17 cellular contexts compared by ENCODE assay signal in genomic region chr21:44035244-44035643, GRCh38. TPM values are rescaled to one million over a fixed set of nuclear protein-coding genes. Genes with fewer than 3 reads are reported as not detected.
A peak's percentile ranks its signal among the peaks of the same experiment; 100 is the strongest.
DNase-seq lines count a peak whose midpoint lies in the region; ATAC-seq and TF ChIP-seq lines count a peak whose summit lies in the region.
"Had no signal": no experiment of that assay in that cellular context is flagged by ENCODE, and none has a peak within 500 bp of the region (broad histone marks: within the 10 kb centered on the region; RNA-seq: fewer than 3 reads in every experiment).

No MANE protein-coding gene starts in this region.

- peaks cover 11% of the 10 kb centered on the region for H3K4me1 Mint-ChIP-seq in activated CD8-positive, alpha-beta T cell treated with anti-CD3 and anti-CD28 coated beads for 36 hours (ENCODE audit: low read depth)
- H3K4me1 Mint-ChIP-seq in activated CD8-positive, alpha-beta T cell treated with anti-CD3 and anti-CD28 coated beads, Interleukin-2, amount 10 ng/mL, durations not matched to agents 7 days and 5 days (ENCODE audit: low read depth): peaks cover 4% of the 10 kb centered on the region
- peaks cover 23% of the 10 kb centered on the region for H3K4me1 Mint-ChIP-seq in stimulated activated effector memory CD8-positive, alpha-beta T cell treated with anti-CD3 and anti-CD28 coated beads, Interleukin-12 subunit alpha, Interleukin-12 subunit beta, amount 100 ng/mL, for 72 hours
- H3K4me1 Mint-ChIP-seq: GM23338 had no signal

- peak overlapping the region; percentile 28 for H3K27ac Mint-ChIP-seq in activated CD8-positive, alpha-beta T cell treated with anti-CD3 and anti-CD28 coated beads for 36 hours
- no peak overlapping the region for H3K27ac Mint-ChIP-seq in activated CD8-positive, alpha-beta T cell treated with anti-CD3 and anti-CD28 coated beads, Interleukin-2, amount 10 ng/mL, durations not matched to agents 7 days and 5 days
- H3K27ac Mint-ChIP-seq in stimulated activated effector memory CD8-positive, alpha-beta T cell treated with anti-CD3 and anti-CD28 coated beads, Interleukin-12 subunit alpha, Interleukin-12 subunit beta, amount 100 ng/mL, for 72 hours: peak overlapping the region; percentile 62
- H3K27ac Mint-ChIP-seq: GM23338, HFFc6 had no signal

- no peaks in the 10 kb centered on the region for H3K9me3 ChIP-seq in HEK293 (ENCODE audit: control insufficient read depth, insufficient read depth, low read depth, low read length)
- H3K9me3 ChIP-seq: BLaER1 had no signal

- ATAC-seq in activated CD8-positive, alpha-beta T cell treated with anti-CD3 and anti-CD28 coated beads for 36 hours: no peak
- ATAC-seq in activated CD8-positive, alpha-beta T cell treated with anti-CD3 and anti-CD28 coated beads, Interleukin-2, amount 10 ng/mL, durations not matched to agents 7 days and 5 days: no peak
- ATAC-seq in stimulated activated effector memory CD8-positive, alpha-beta T cell treated with anti-CD3 and anti-CD28 coated beads, Interleukin-12 subunit alpha, Interleukin-12 subunit beta, amount 100 ng/mL, for 72 hours: no peak
- no peak for ATAC-seq in SK-N-SH treated with all-trans-retinoic acid at 6 μM for 48 hours
- ATAC-seq: GM23338 had no signal

- no peak for TF ChIP-seq POLR2A in erythroblast (IDR thresholded peaks at IDR 0.05; ENCODE audit: low read length)

- CTCF ChIA-PET in activated CD8-positive, alpha-beta T cell treated with anti-CD3 and anti-CD28 coated beads for 36 hours (lab: Charles Lee): no interaction called here
- CTCF ChIA-PET in activated CD8-positive, alpha-beta T cell treated with anti-CD3 and anti-CD28 coated beads, Interleukin-2, amount 10 ng/mL, durations not matched to agents 7 days and 5 days (lab: Charles Lee): no interaction called here
- CTCF ChIA-PET in HEK293 (lab: Yijun Ruan, JAX): no interaction called here

- no peak overlapping the region for H3K4me3 Mint-ChIP-seq in activated CD8-positive, alpha-beta T cell treated with anti-CD3 and anti-CD28 coated beads for 36 hours
- H3K4me3 Mint-ChIP-seq in activated CD8-positive, alpha-beta T cell treated with anti-CD3 and anti-CD28 coated beads, Interleukin-2, amount 10 ng/mL, durations not matched to agents 7 days and 5 days: no peak overlapping the region
- H3K4me3 Mint-ChIP-seq in stimulated activated effector memory CD8-positive, alpha-beta T cell treated with anti-CD3 and anti-CD28 coated beads, Interleukin-12 subunit alpha, Interleukin-12 subunit beta, amount 100 ng/mL, for 72 hours: no peak overlapping the region
- H3K4me3 Mint-ChIP-seq: CD14-positive monocyte, GM23338, HFFc6 had no signal

- no peak for DNase-seq in activated CD8-positive, alpha-beta T cell treated with anti-CD3 and anti-CD28 coated beads for 36 hours
- no peak for DNase-seq in activated CD8-positive, alpha-beta T cell treated with anti-CD3 and anti-CD28 coated beads, Interleukin-2, amount 10 ng/mL, durations not matched to agents 7 days and 5 days
- peak; percentile 19 for DNase-seq in islet precursor cell
- DNase-seq in stimulated activated effector memory CD8-positive, alpha-beta T cell treated with anti-CD3 and anti-CD28 coated beads, Interleukin-12 subunit alpha, Interleukin-12 subunit beta, amount 100 ng/mL, for 72 hours (ENCODE audit: low spot score in 2 of 2): no peak
- DNase-seq in erythroblast (lab: John Stamatoyannopoulos, UW): no peak
- DNase-seq: 8988T; CD4-positive, alpha-beta memory T cell; DMS153; DMS79; GDM1; HCEC 1CT; HFFc6 had no signal

- no peak overlapping the region for H3K4me3 ChIP-seq in HEK293 (ENCODE audit: low read depth, low read length)
- H3K4me3 ChIP-seq: BLaER1, GM23338 had no signal

- no peaks in the 10 kb centered on the region for H3K9me3 Mint-ChIP-seq in activated CD8-positive, alpha-beta T cell treated with anti-CD3 and anti-CD28 coated beads for 36 hours
- H3K9me3 Mint-ChIP-seq in activated CD8-positive, alpha-beta T cell treated with anti-CD3 and anti-CD28 coated beads, Interleukin-2, amount 10 ng/mL, durations not matched to agents 7 days and 5 days (ENCODE audit: insufficient read depth): no peaks in the 10 kb centered on the region
- H3K9me3 Mint-ChIP-seq in stimulated activated effector memory CD8-positive, alpha-beta T cell treated with anti-CD3 and anti-CD28 coated beads, Interleukin-12 subunit alpha, Interleukin-12 subunit beta, amount 100 ng/mL, for 72 hours: no peaks in the 10 kb centered on the region
- H3K9me3 Mint-ChIP-seq: CD14-positive monocyte; CD4-positive, alpha-beta memory T cell; GM23338; HFFc6 had no signal

- no peak for TF ChIP-seq CTCF in activated CD8-positive, alpha-beta T cell treated with anti-CD3 and anti-CD28 coated beads for 36 hours (IDR thresholded peaks at IDR 0.05)
- TF ChIP-seq CTCF in HEK293 (tag by site-specific recombination; IDR thresholded peaks at IDR 0.05): no peak

- peaks cover 48% of the 10 kb centered on the region for H3K36me3 Mint-ChIP-seq in activated CD8-positive, alpha-beta T cell treated with anti-CD3 and anti-CD28 coated beads for 36 hours (ENCODE audit: low read depth)
- H3K36me3 Mint-ChIP-seq in activated CD8-positive, alpha-beta T cell treated with anti-CD3 and anti-CD28 coated beads, Interleukin-2, amount 10 ng/mL, durations not matched to agents 7 days and 5 days (ENCODE audit: low read depth): peaks cover 56% of the 10 kb centered on the region
- peaks cover 90% of the 10 kb centered on the region for H3K36me3 Mint-ChIP-seq in stimulated activated effector memory CD8-positive, alpha-beta T cell treated with anti-CD3 and anti-CD28 coated beads, Interleukin-12 subunit alpha, Interleukin-12 subunit beta, amount 100 ng/mL, for 72 hours

- POLR2A ChIA-PET in activated CD8-positive, alpha-beta T cell treated with anti-CD3 and anti-CD28 coated beads for 36 hours (lab: Charles Lee): interaction anchor here (1.1 kb wide), 1 partner anchor 11 kb away, joined by 3 read pairs; no protein-coding TSS in a partner anchor
- POLR2A ChIA-PET in activated CD8-positive, alpha-beta T cell treated with anti-CD3 and anti-CD28 coated beads, Interleukin-2, amount 10 ng/mL, durations not matched to agents 7 days and 5 days (lab: Charles Lee): interaction anchor here (0.8 kb wide), 1 partner anchor 21 kb away, joined by 4 read pairs; no protein-coding TSS in a partner anchor
- POLR2A ChIA-PET in HEK293 (lab: Yijun Ruan, JAX): interaction anchor here (0.6 kb wide), 1 partner anchor 14 kb away, joined by 3 read pairs; no protein-coding TSS in a partner anchor

- H3K27me3 Mint-ChIP-seq in activated CD8-positive, alpha-beta T cell treated with anti-CD3 and anti-CD28 coated beads for 36 hours: no peaks in the 10 kb centered on the region
- H3K27me3 Mint-ChIP-seq in activated CD8-positive, alpha-beta T cell treated with anti-CD3 and anti-CD28 coated beads, Interleukin-2, amount 10 ng/mL, durations not matched to agents 7 days and 5 days (ENCODE audit: low read depth): no peaks in the 10 kb centered on the region
- H3K27me3 Mint-ChIP-seq: CD4-positive, alpha-beta memory T cell had no signal

- intact Hi-C loops in activated CD8-positive, alpha-beta T cell treated with anti-CD3 and anti-CD28 coated beads for 36 hours (cut with micrococcal nuclease): no loop called here

- no peaks in the 10 kb centered on the region for H3K4me1 ChIP-seq in HEK293 (ENCODE audit: control insufficient read depth, insufficient read depth, low read length)
- H3K4me1 ChIP-seq: BLaER1 had no signal

- H3K36me3 ChIP-seq in HEK293 (ENCODE audit: control insufficient read depth in 2 of 2, insufficient read depth in 1 of 2, low read length in 2 of 2): peaks cover 30 to 60% of the 10 kb centered on the region in 2 experiments

- H3K27ac ChIP-seq in HEK293 (ENCODE audit: extremely low read depth, low read depth, low read length): no peak overlapping the region
- H3K27ac ChIP-seq: BLaER1 had no signal

TF ChIP-seq in HEK293, 187 proteins besides CTCF, POLR2A, EP300 and RAD21 (continues in another document):
- TF ChIP-seq SP3 (tag by site-specific recombination; IDR thresholded peaks at IDR 0.05) (no peak), ZNF37A (tag by site-specific recombination; IDR thresholded peaks at IDR 0.05) (no peak), HOXD13 (CRISPR knock-in tag; IDR thresholded peaks at IDR 0.05; ENCODE audit: borderline replicate concordance) (no peak), ZBTB44 (tag by site-specific recombination; IDR thresholded peaks at IDR 0.05) (no peak), ZNF792 (tag by site-specific recombination; IDR thresholded peaks at IDR 0.05) (no peak)

TF ChIP-seq in SK-N-SH treated with all-trans-retinoic acid at 6 μM for 48 hours, 23 proteins besides CTCF, POLR2A, EP300 and RAD21 (continues in another document):
- TF ChIP-seq CSRNP3 (CRISPR knock-in tag; IDR thresholded peaks at IDR 0.05) (no peak), CSDC2 (CRISPR knock-in tag; IDR thresholded peaks at IDR 0.05) (no peak), TCF4 (CRISPR knock-in tag; IDR thresholded peaks at IDR 0.05; ENCODE audit: borderline replicate concordance) (no peak), ARNTL (CRISPR knock-in tag; IDR thresholded peaks at IDR 0.05; ENCODE audit: borderline replicate concordance, low read depth) (no peak), SNAI2 (CRISPR knock-in tag; IDR thresholded peaks at IDR 0.05) (no peak), RARB (CRISPR knock-in tag; IDR thresholded peaks at IDR 0.05) (no peak)

RNA-seq across cellular contexts. Expression of gene TRAPPC10, which starts 23.1 kb away (rescaled TPM):
- 10 to 100 TPM; 44.1 to 45.4 TPM for total RNA-seq in activated CD8-positive, alpha-beta T cell treated with anti-CD3 and anti-CD28 coated beads for 36 hours
- total RNA-seq in activated CD8-positive, alpha-beta T cell treated with anti-CD3 and anti-CD28 coated beads, Interleukin-2, amount 10 ng/mL, durations not matched to agents 7 days and 5 days: 10 to 100 TPM; 72.2 to 82.7 TPM
